24 cellular contexts compared by ENCODE assay signal in the genomic region with DNA sequence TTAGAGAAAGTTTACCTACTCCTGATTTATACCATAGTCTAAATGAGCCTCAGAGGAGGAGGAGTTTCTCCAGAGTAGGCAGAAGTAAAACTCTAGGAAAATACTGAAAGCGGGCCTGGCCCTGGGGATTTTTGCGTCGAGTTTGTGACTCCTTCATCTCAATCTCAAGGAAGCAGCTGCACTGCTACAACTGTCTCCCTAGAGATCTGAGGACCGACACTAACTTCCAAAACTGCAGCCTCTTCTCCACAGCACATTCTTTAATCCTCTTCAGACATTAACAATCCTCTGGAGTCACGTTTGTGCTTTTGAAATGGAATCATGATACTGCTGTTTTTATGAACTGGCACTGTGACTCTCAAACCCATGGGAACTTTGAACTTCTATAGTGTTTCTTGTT.
"Had no signal": no experiment of that assay in that cellular context is flagged by ENCODE, and none has a peak within 500 bp of the region (broad histone marks: within the 10 kb centered on the region; RNA-seq: fewer than 3 reads in every experiment).

No MANE protein-coding gene starts in this region.

- ATAC-seq: activated naive CD4-positive, alpha-beta T cell treated with anti-CD3 and anti-CD28 coated beads, Interleukin-2, amount 50 U/mL, for 72 hours; activated T-helper 17 cell treated with anti-CD3 and anti-CD28 coated beads, Interleukin-2, amount 50 U/mL, for 72 hours; left colon; natural killer cell; pancreas; right lobe of liver; WTC11 had no signal

- H3K4me1 ChIP-seq: pancreas, right lobe of liver, suprapubic skin, tibial nerve had no signal

- H3K4me1 Mint-ChIP-seq: activated T-helper 17 cell treated with anti-CD3 and anti-CD28 coated beads, Interleukin-2, amount 50 U/mL, for 72 hours; natural killer cell; stimulated activated memory B cell treated with anti-CD40 and anti-IgM and Interleukin-4, amounts not matched to agents 10 μg/mL and 1 μg/mL and 100 μg/mL, for 72 hours; WTC11 had no signal

- H3K9me3 Mint-ChIP-seq: activated T-helper 17 cell treated with anti-CD3 and anti-CD28 coated beads, Interleukin-2, amount 50 U/mL, for 72 hours; stimulated activated memory B cell treated with anti-CD40 and anti-IgM and Interleukin-4, amounts not matched to agents 10 μg/mL and 1 μg/mL and 100 μg/mL, for 72 hours; T-helper 1 cell treated with Interleukin-12 subunit alpha and Interleukin-12 subunit beta and Interleukin-4 antibody, amounts not matched to agents 30 μg/mL and 1 μg/mL, for 36 hours; WTC11 had no signal

- H3K9me3 ChIP-seq: neutrophil, pancreas, psoas muscle, right lobe of liver, stomach, suprapubic skin, tibial nerve had no signal

- H3K4me3 Mint-ChIP-seq: activated T-helper 17 cell treated with anti-CD3 and anti-CD28 coated beads, Interleukin-2, amount 50 U/mL, for 72 hours; brain; natural killer cell; stimulated activated memory B cell treated with anti-CD40 and anti-IgM and Interleukin-4, amounts not matched to agents 10 μg/mL and 1 μg/mL and 100 μg/mL, for 72 hours; T-helper 1 cell treated with Interleukin-12 subunit alpha and Interleukin-12 subunit beta and Interleukin-4 antibody, amounts not matched to agents 30 μg/mL and 1 μg/mL, for 36 hours; WTC11 had no signal

- H3K36me3 ChIP-seq: neutrophil, pancreas, right lobe of liver, stomach, suprapubic skin, tibial nerve had no signal

- H3K27ac Mint-ChIP-seq: activated naive CD4-positive, alpha-beta T cell treated with anti-CD3 and anti-CD28 coated beads, Interleukin-2, amount 50 U/mL, for 72 hours; activated T-helper 17 cell treated with anti-CD3 and anti-CD28 coated beads, Interleukin-2, amount 50 U/mL, for 72 hours; natural killer cell; stimulated activated memory B cell treated with anti-CD40 and anti-IgM and Interleukin-4, amounts not matched to agents 10 μg/mL and 1 μg/mL and 100 μg/mL, for 72 hours; T-helper 1 cell treated with Interleukin-12 subunit alpha and Interleukin-12 subunit beta and Interleukin-4 antibody, amounts not matched to agents 30 μg/mL and 1 μg/mL, for 36 hours; WTC11 had no signal

- H3K27me3 ChIP-seq: neutrophil, pancreas, right lobe of liver, stomach, suprapubic skin, tibial nerve had no signal

- H3K36me3 Mint-ChIP-seq: activated naive CD4-positive, alpha-beta T cell treated with anti-CD3 and anti-CD28 coated beads, Interleukin-2, amount 50 U/mL, for 72 hours; brain; natural killer cell; stimulated activated memory B cell treated with anti-CD40 and anti-IgM and Interleukin-4, amounts not matched to agents 10 μg/mL and 1 μg/mL and 100 μg/mL, for 72 hours; WTC11 had no signal

- H3K4me3 ChIP-seq: lung, pancreas, psoas muscle, right lobe of liver, stomach, suprapubic skin, tibial nerve had no signal

- DNase-seq: activated T-cell treated with anti-CD3 and anti-CD28 coated beads, Interleukin-2, amount 50 U/mL, for 1 hour; aorta; caudate nucleus; effector memory CD4-positive, alpha-beta T cell; foreskin melanocyte; left colon; natural killer cell; pancreas; psoas muscle; right lobe of liver; small intestine; stimulated activated CD4-positive, alpha-beta T cell treated with anti-CD3 and anti-CD28 coated beads, Interleukin-15, amount 100 ng/mL, for 24 hours; stomach; T1000 had no signal

- H3K27ac ChIP-seq: neutrophil, pancreas, psoas muscle, right lobe of liver, stomach, suprapubic skin, tibial nerve had no signal
